Comparison of ENCODE assay signal across 26 cellular contexts in genomic region chr5:177513500-177513899, GRCh38.
"Had no signal": no experiment of that assay in that cellular context is flagged by ENCODE, and none has a peak within 500 bp of the region (broad histone marks: within the 10 kb centered on the region; RNA-seq: fewer than 3 reads in every experiment).

No MANE protein-coding gene starts in this region.

- FAIRE-seq: colon had no signal

- H3K9ac ChIP-seq: parathyroid adenoma had no signal

- H3K4me2 ChIP-seq: hepatocyte had no signal

- H2AFZ ChIP-seq: hepatocyte, parathyroid adenoma had no signal

- ATAC-seq: activated CD4-positive, CD25-positive, alpha-beta regulatory T cell treated with anti-CD3 and anti-CD28 coated beads, Interleukin-2, amount 50 U/mL, for 24 hours; activated T-cell treated with anti-CD3 and anti-CD28 coated beads, Interleukin-2, amount 50 U/mL, for 4 hours; activated T-helper 17 cell treated with anti-CD3 and anti-CD28 coated beads, Interleukin-2, amount 50 U/mL, for 72 hours; gastrocnemius medialis; left cardiac atrium; left ventricle myocardium superior; psoas muscle had no signal

- H3K27ac ChIP-seq: gastrocnemius medialis, hepatocyte, parathyroid adenoma, psoas muscle, thoracic aorta, uterus, WERI-Rb-1 had no signal

- H3K36me3 ChIP-seq: uterus had no signal

- H3K9me3 Mint-ChIP-seq: activated CD4-positive, alpha-beta memory T cell treated with anti-CD3 and anti-CD28 coated beads for 36 hours; activated T-cell treated with anti-CD3 and anti-CD28 coated beads, Interleukin-2, amount 50 U/mL, for 4 hours; activated T-helper 17 cell treated with anti-CD3 and anti-CD28 coated beads, Interleukin-2, amount 50 U/mL, for 72 hours; T-helper 1 cell treated with Interleukin-12 subunit alpha and Interleukin-12 subunit beta and Interleukin-4 antibody, amounts not matched to agents 30 μg/mL and 1 μg/mL, for 36 hours had no signal

- H3K4me3 Mint-ChIP-seq: activated CD4-positive, alpha-beta memory T cell treated with anti-CD3 and anti-CD28 coated beads for 36 hours; activated T-cell treated with anti-CD3 and anti-CD28 coated beads, Interleukin-2, amount 50 U/mL, for 4 hours; activated T-helper 17 cell treated with anti-CD3 and anti-CD28 coated beads, Interleukin-2, amount 50 U/mL, for 72 hours; T-helper 1 cell treated with Interleukin-12 subunit alpha and Interleukin-12 subunit beta and Interleukin-4 antibody, amounts not matched to agents 30 μg/mL and 1 μg/mL, for 36 hours had no signal

- H3K27me3 Mint-ChIP-seq: activated CD4-positive, alpha-beta memory T cell treated with anti-CD3 and anti-CD28 coated beads for 36 hours; activated T-helper 17 cell treated with anti-CD3 and anti-CD28 coated beads, Interleukin-2, amount 50 U/mL, for 72 hours; naive B cell had no signal

- DNase-seq: activated CD4-positive, alpha-beta memory T cell treated with anti-CD3 and anti-CD28 coated beads for 36 hours; activated CD4-positive, alpha-beta T cell treated with anti-CD3 and anti-CD28 coated beads for 48 hours; activated gamma-delta T cell treated with Interleukin-2 at 50 U/mL for 16 hours; activated naive CD4-positive, alpha-beta T cell treated with anti-CD3 and anti-CD28 coated beads, Interleukin-2, amount 50 U/mL, for 16 hours; activated T-cell treated with anti-CD3 and anti-CD28 coated beads, Interleukin-2, amount 50 U/mL, for 4 hours; effector CD8-positive, alpha-beta T cell; gastrocnemius medialis; glutamatergic neuron; islet precursor cell; left cardiac atrium; left ventricle myocardium superior; naive B cell; occipital lobe; psoas muscle; stimulated activated naive CD4-positive, alpha-beta T cell treated with Interleukin-2 at 50 U/mL for 16 hours; T1000; trophoblast cell; uterus; WERI-Rb-1 had no signal

- H3K4me1 ChIP-seq: parathyroid adenoma had no signal

- H3K9me3 ChIP-seq: gastrocnemius medialis, psoas muscle, thoracic aorta, uterus had no signal

- H3K27ac Mint-ChIP-seq: activated CD4-positive, alpha-beta memory T cell treated with anti-CD3 and anti-CD28 coated beads for 36 hours; activated T-helper 17 cell treated with anti-CD3 and anti-CD28 coated beads, Interleukin-2, amount 50 U/mL, for 72 hours; T-helper 1 cell treated with Interleukin-12 subunit alpha and Interleukin-12 subunit beta and Interleukin-4 antibody, amounts not matched to agents 30 μg/mL and 1 μg/mL, for 36 hours had no signal

- H3K27me3 ChIP-seq: gastrocnemius medialis, hepatocyte, uterus had no signal

- H3K4me3 ChIP-seq: gastrocnemius medialis, hepatocyte, psoas muscle, thoracic aorta, uterus had no signal
